Comparison of ENCODE assay signal across 14 cellular contexts in genomic region chr4:140102406-140102805, GRCh38. TPM values are rescaled to one million over a fixed set of nuclear protein-coding genes. Genes with fewer than 3 reads are reported as not detected.
DNase-seq lines count a peak whose midpoint lies in the region; ATAC-seq and TF ChIP-seq lines count a peak whose summit lies in the region.
"Had no signal": no experiment of that assay in that cellular context is flagged by ENCODE, and none has a peak within 500 bp of the region (broad histone marks: within the 10 kb centered on the region; RNA-seq: fewer than 3 reads in every experiment).

No MANE protein-coding gene starts in this region.

- no peak overlapping the region for H3K9ac ChIP-seq in BLaER1

- H3K27ac ChIP-seq in BLaER1 (peak overlapping the region; percentile 90), GM23338 (ENCODE audit: low read depth) (no peak overlapping the region)
- no peak overlapping the region for H3K27ac ChIP-seq in naive thymus-derived CD4-positive, alpha-beta T cell (ENCODE audit: low read depth, low read length)
- H3K27ac ChIP-seq: C4-2B had no signal

- no peak overlapping the region for H2AFZ ChIP-seq in GM23338

- H3K4me2 ChIP-seq in BLaER1: peak overlapping the region; percentile 88; the same call in 1 of the 2 replicates
- no peak overlapping the region for H3K4me2 ChIP-seq in GM23338

- no peaks in the 10 kb centered on the region for H3K9me2 ChIP-seq in GM23338 (ENCODE audit: insufficient read depth)

- H3K4me1 ChIP-seq in BLaER1 (peaks cover 73% of the 10 kb centered on the region), GM23338 (ENCODE audit: insufficient read depth) (no peaks in the 10 kb centered on the region; the same call in 1 of the 2 replicates)
- peaks cover 0 to 12% of the 10 kb centered on the region in 2 donors for H3K4me1 ChIP-seq in naive thymus-derived CD4-positive, alpha-beta T cell (ENCODE audit: control insufficient read depth in 2 of 2, insufficient read depth in 2 of 2, low read length in 2 of 2)

- no peaks in the 10 kb centered on the region for H3K79me2 ChIP-seq in GM23338 (replicated peaks; ENCODE audit: insufficient read depth)

- DNase-seq in HFFc6 (no peak), SW480 (ENCODE audit: low spot score) (peak; percentile 59), erythroblast (lab: John Stamatoyannopoulos, UW) (peak; percentile 36 to 75), GM23338 (ENCODE audit: low spot score) (no peak), Right ventricle myocardium superior (no peak)
- DNase-seq in naive thymus-derived CD4-positive, alpha-beta T cell: no peak
- DNase-seq: activated CD8-positive, alpha-beta memory T cell treated with anti-CD3 and anti-CD28 coated beads, Interleukin-2, amount 50 U/mL, for 4 hours; heart right ventricle; naive B cell; right cardiac atrium; stimulated activated CD4-positive, alpha-beta T cell treated with anti-CD3 and anti-CD28 coated beads, Interleukin-4, amount 100 ng/mL, for 1 hour had no signal

- H3K4me3 ChIP-seq in BLaER1 (no peak overlapping the region), GM23338 (no peak overlapping the region)
- no peak overlapping the region for H3K4me3 ChIP-seq in naive thymus-derived CD4-positive, alpha-beta T cell (ENCODE audit: low read length)
- H3K4me3 ChIP-seq: heart right ventricle had no signal

- no peak for ATAC-seq in naive thymus-derived CD4-positive, alpha-beta T cell
- ATAC-seq in GM23338 (no peak), GM18870 (IDR thresholded peaks at IDR 0.05; ENCODE audit: unreplicated experiment) (no peak), Right ventricle myocardium superior (ENCODE audit: poor library complexity) (no peak)
- ATAC-seq: heart right ventricle, right cardiac atrium had no signal

- H3K4me1 Mint-ChIP-seq in HFFc6 (ENCODE audit: low read depth) (peaks cover 55% of the 10 kb centered on the region), GM23338 (peaks cover 7% of the 10 kb centered on the region)
- peaks cover 15 to 56% (median 32%) of the 10 kb centered on the region in 7 donors for H3K4me1 Mint-ChIP-seq in naive thymus-derived CD4-positive, alpha-beta T cell

- no peaks in the 10 kb centered on the region for H3K27me3 Mint-ChIP-seq in HFFc6 (ENCODE audit: insufficient read depth)
- peaks cover 0 to 9% (median 0%) of the 10 kb centered on the region in 5 donors for H3K27me3 Mint-ChIP-seq in naive thymus-derived CD4-positive, alpha-beta T cell
- no peaks in the 10 kb centered on the region for H3K27me3 Mint-ChIP-seq in GM23338 (ENCODE audit: insufficient read depth, low read depth, poor library complexity)

- H3K4me3 Mint-ChIP-seq in HFFc6 (no peak overlapping the region), GM23338 (no peak overlapping the region)
- peak overlapping the region in 1 of 10 donors; percentile 37 for H3K4me3 Mint-ChIP-seq in naive thymus-derived CD4-positive, alpha-beta T cell
- H3K4me3 Mint-ChIP-seq: naive B cell had no signal

- intact Hi-C loops in naive thymus-derived CD4-positive, alpha-beta T cell (cut with micrococcal nuclease): no loop called here
- intact Hi-C loops in Right ventricle myocardium superior (cut with DNase I): no loop called here

- H3K27ac Mint-ChIP-seq in HFFc6 (peak overlapping the region; percentile 78), GM23338 (no peak overlapping the region)
- peak overlapping the region in 1 of 9 donors; percentile 65 for H3K27ac Mint-ChIP-seq in naive thymus-derived CD4-positive, alpha-beta T cell

- H3K27me3 ChIP-seq in BLaER1 (no peaks in the 10 kb centered on the region), GM23338 (ENCODE audit: insufficient read depth) (no peaks in the 10 kb centered on the region)
- H3K27me3 ChIP-seq in naive thymus-derived CD4-positive, alpha-beta T cell (ENCODE audit: control insufficient read depth in 2 of 2, insufficient read depth in 2 of 2, low read length in 2 of 2): no peaks in the 10 kb centered on the region
- H3K27me3 ChIP-seq: heart right ventricle had no signal

- CTCF ChIA-PET in naive thymus-derived CD4-positive, alpha-beta T cell (lab: Charles Lee): interaction anchor here (0.7 kb wide), 2 partner anchors 9 to 51 kb away, joined by 3 read pairs; no protein-coding TSS in a partner anchor

- H3K36me3 Mint-ChIP-seq in HFFc6 (ENCODE audit: low read depth): peaks cover 6% of the 10 kb centered on the region
- peaks cover 0 to 21% (median 0%) of the 10 kb centered on the region in 5 donors for H3K36me3 Mint-ChIP-seq in naive thymus-derived CD4-positive, alpha-beta T cell
- no peaks in the 10 kb centered on the region for H3K36me3 Mint-ChIP-seq in GM23338 (ENCODE audit: low read depth)

- POLR2A ChIA-PET in naive thymus-derived CD4-positive, alpha-beta T cell (lab: Charles Lee): no interaction called here

- no peak for TF ChIP-seq POLR2A in erythroblast (IDR thresholded peaks at IDR 0.05; ENCODE audit: low read length)

- TF ChIP-seq CTCF in HFFc6 (IDR thresholded peaks at IDR 0.05): no peak
- no peak for TF ChIP-seq CTCF in GM23338 (conservative IDR thresholded peaks at IDR 0.05; ENCODE audit: low read depth in 2 of 2)

- H3K9me3 ChIP-seq in BLaER1: peaks cover 8% of the 10 kb centered on the region; the same call in 1 of the 2 replicates
- no peaks in the 10 kb centered on the region for H3K9me3 ChIP-seq in naive thymus-derived CD4-positive, alpha-beta T cell (ENCODE audit: control insufficient read depth in 2 of 3, low read length in 3 of 3)

- H4K20me1 ChIP-seq in BLaER1 (no peaks in the 10 kb centered on the region), GM23338 (replicated peaks; ENCODE audit: insufficient read depth) (no peaks in the 10 kb centered on the region)

- H3K36me3 ChIP-seq in BLaER1 (no peaks in the 10 kb centered on the region; the same call in 1 of the 2 replicates), GM23338 (ENCODE audit: insufficient read depth) (no peaks in the 10 kb centered on the region)
- no peaks in the 10 kb centered on the region for H3K36me3 ChIP-seq in naive thymus-derived CD4-positive, alpha-beta T cell (ENCODE audit: control insufficient read depth in 2 of 3, insufficient read depth in 3 of 3, low read length in 3 of 3)
- H3K36me3 ChIP-seq: heart right ventricle had no signal

- no peaks in the 10 kb centered on the region for H3F3A ChIP-seq in GM23338 (replicated peaks; ENCODE audit: low read depth)

- H3K9me3 Mint-ChIP-seq in HFFc6: peaks cover 6% of the 10 kb centered on the region; the same call in 1 of the 2 replicates
- peaks cover 0 to 4% (median 0%) of the 10 kb centered on the region in 11 donors for H3K9me3 Mint-ChIP-seq in naive thymus-derived CD4-positive, alpha-beta T cell
- no peaks in the 10 kb centered on the region for H3K9me3 Mint-ChIP-seq in GM23338

TF ChIP-seq in GM23338, 12 proteins besides CTCF, POLR2A, EP300 and RAD21 (continues in another document):
- TF ChIP-seq CREB1 (CRISPR knock-in tag; IDR thresholded peaks at IDR 0.05; ENCODE audit: low read depth) (no peak), ZNF114 (CRISPR knock-in tag; IDR thresholded peaks at IDR 0.05) (no peak), NANOG (IDR thresholded peaks at IDR 0.05; ENCODE audit: borderline replicate concordance) (no peak), EZH2phosphoT487 (IDR thresholded peaks at IDR 0.05; ENCODE audit: unreplicated experiment) (no peak), ZNF331 (CRISPR knock-in tag; IDR thresholded peaks at IDR 0.05; ENCODE audit: low read depth) (no peak), REST (IDR thresholded peaks at IDR 0.05; ENCODE audit: unreplicated experiment) (no peak), STAT1 (IDR thresholded peaks at IDR 0.05; ENCODE audit: unreplicated experiment) (no peak), EZH2 (IDR thresholded peaks at IDR 0.05; ENCODE audit: low read depth, unreplicated experiment) (no peak), JUNB (IDR thresholded peaks at IDR 0.05; ENCODE audit: unreplicated experiment) (no peak), POLR2AphosphoS5 (IDR thresholded peaks at IDR 0.05; ENCODE audit: low read depth) (no peak)

RNA-seq across cellular contexts. Expression of gene MAML3, which starts 51.6 kb away (rescaled TPM):
- 1 to 10 TPM; 1.2 to 1.9 (median 1.6) TPM for total RNA-seq in HFFc6 (2021; fragmentation: NEBNext Ultra II Directional; extraction: Animal tissue kit (Norgen Biotek cat#: 25700))
- total RNA-seq in naive thymus-derived CD4-positive, alpha-beta T cell: 1 to 10 TPM; 1.4 to 9.4 (median 3.6) TPM
- under 1 TPM; 0.53 to 0.55 TPM for polyA plus RNA-seq in naive thymus-derived CD4-positive, alpha-beta T cell
- 3.7 and 6.5 TPM in 2 replicates for total RNA-seq in GM23338 (2014; rRNA removed; shearing (Covaris generic))
- polyA plus RNA-seq in GM23338 (2016; fragmentation: Nextera tagmentation; extraction: Ambion mirVana): 1.3 and 1.7 TPM in 2 replicates
- total RNA-seq in Right ventricle myocardium superior: 2.4 TPM

Comparison
In these comparisons a context has a peak if more than half of its experiments do, and no peak if none do; other contexts are left out.
1. DNase-seq: peak in SW480 (single experiment) and erythroblast (2 of 2); none in HFFc6 (single experiment), naive thymus-derived CD4-positive, alpha-beta T cell (0 of 9), GM23338 (single experiment) and Right ventricle myocardium superior (single experiment).